10 cellular contexts compared by ENCODE assay signal in genomic region chr12:52778833-52779232, GRCh38. TPM values are rescaled to one million over a fixed set of nuclear protein-coding genes. Genes with fewer than 3 reads are reported as not detected.
"Had no signal": no experiment of that assay in that cellular context is flagged by ENCODE, and none has a peak within 500 bp of the region (broad histone marks: within the 10 kb centered on the region; RNA-seq: fewer than 3 reads in every experiment).

No MANE protein-coding gene starts in this region.

- DNase-seq: GM23248, GOT3, H7, H9, HCEC 1CT, HFFc6 had no signal

- H3K9me3 Mint-ChIP-seq: GM23338, H9, HFFc6 had no signal

- H3K27ac Mint-ChIP-seq: GM23338, HFFc6 had no signal

- H3K36me3 ChIP-seq: HAP-1 had no signal

- H2AFZ ChIP-seq: GM23248, GM23338 had no signal

- H3K4me3 Mint-ChIP-seq: GM23338, H9, HFFc6 had no signal

- H3K9me3 ChIP-seq: HAP-1 had no signal

- H3K9ac ChIP-seq: GM23248 had no signal

- H3K4me1 Mint-ChIP-seq: GM23338, H9 had no signal

- H3K27ac ChIP-seq: GM23248 had no signal

- H3K4me3 ChIP-seq: GM23248, GM23338, HAP-1 had no signal

- H3K4me1 ChIP-seq: HAP-1 had no signal

- H3K4me2 ChIP-seq: GM23338 had no signal

RNA-seq across cellular contexts. Expression of gene KRT76, which starts 1.7 kb away (rescaled TPM):
- total RNA-seq: GM23248, GM23338, H1, H4, H7, H9, HFFc6 had no signal

RNA-seq across cellular contexts. Expression of gene KRT3, which starts 17.1 kb away (rescaled TPM):
- total RNA-seq: GM23248, GM23338, H1, H4, H7, H9, HFFc6 had no signal

RNA-seq across cellular contexts. Expression of gene KRT4, which starts 35.1 kb away (rescaled TPM):
- total RNA-seq: GM23338, H1, H4, H7, H9 had no signal

RNA-seq across cellular contexts. Expression of gene KRT79, which starts 55.3 kb away (rescaled TPM):
- total RNA-seq: GM23248, H1, H4, H7, H9, HFFc6 had no signal
